Comparison of ENCODE assay signal across 10 cellular contexts in the genomic region with DNA sequence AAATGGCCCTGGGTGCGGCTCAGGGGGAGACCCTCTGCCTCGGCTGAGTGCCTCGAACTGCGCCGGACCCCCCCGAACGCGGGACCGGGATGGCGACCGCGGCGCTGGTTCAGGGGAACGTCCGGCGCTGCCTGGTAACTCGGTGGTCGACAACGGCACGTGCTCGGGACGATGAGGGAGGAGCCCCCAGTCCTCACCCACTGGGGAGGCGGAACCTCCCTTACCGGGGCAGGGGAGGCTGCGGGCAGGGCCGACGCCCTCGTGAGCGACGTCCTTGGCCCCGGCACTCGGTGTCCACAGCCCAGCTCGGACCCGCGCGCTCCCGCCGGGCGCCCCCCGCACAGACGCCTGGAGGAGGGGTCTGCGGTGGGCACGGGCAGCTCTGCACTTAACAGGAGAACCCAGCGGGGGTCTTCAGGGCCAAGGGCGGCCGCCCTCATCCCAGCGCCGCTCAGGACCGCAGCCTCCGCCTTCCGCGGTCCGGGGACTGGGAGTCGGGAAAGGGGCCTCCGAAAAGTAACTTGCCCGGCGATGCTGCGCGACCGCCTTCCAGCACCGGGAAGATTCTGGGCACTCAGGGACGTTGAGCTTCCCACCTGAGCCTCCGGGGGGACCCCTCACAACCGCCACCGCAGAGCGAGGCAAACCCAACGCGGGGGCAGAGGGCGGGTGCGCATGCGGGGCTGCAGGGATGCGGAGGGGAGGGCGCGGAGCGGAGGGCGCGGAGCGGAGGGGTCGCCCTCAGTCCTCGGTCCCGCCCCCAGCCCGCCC. TPM values are rescaled to one million over a fixed set of nuclear protein-coding genes. Genes with fewer than 3 reads are reported as not detected.
A peak's percentile ranks its signal among the peaks of the same experiment; 100 is the strongest.
DNase-seq lines count a peak whose midpoint lies in the region; ATAC-seq, FAIRE-seq and TF ChIP-seq lines count a peak whose summit lies in the region.
"Had no signal": no experiment of that assay in that cellular context is flagged by ENCODE, and none has a peak within 500 bp of the region (broad histone marks: within the 10 kb centered on the region; RNA-seq: fewer than 3 reads in every experiment).

No MANE protein-coding gene starts in this region.

- TF ChIP-seq EP300 in A549 (IDR thresholded peaks at IDR 0.05): no peak
- no peak for TF ChIP-seq EP300 in H1 (IDR thresholded peaks at IDR 0.05; ENCODE audit: borderline replicate concordance in 1 of 2, low read depth in 2 of 2, low read length in 2 of 2)

- no peaks in the 10 kb centered on the region for H3K79me1 ChIP-seq in H1 (ENCODE audit: low read depth, low read length)

- H3K9me3 Mint-ChIP-seq in nephron progenitor cell: peaks cover 7% of the 10 kb centered on the region

- POLR2A ChIA-PET in A549 (lab: Yijun Ruan, JAX) (no interaction called here), H1 (lab: Charles Lee; ENCODE audit: partially characterized antibody) (interaction anchor here (1.0 to 2.6 kb wide), 5 partner anchors 14 to 57 kb away, joined by 3 to 20 read pairs (median 4); a partner anchor contains a TSS)

- peak overlapping the region; percentile 40 for H4K91ac ChIP-seq in H1 (replicated peaks; ENCODE audit: insufficient read length, low read length)

- no peak overlapping the region for H3K27ac Mint-ChIP-seq in nephron progenitor cell

- H2BK120ac ChIP-seq in H1 (replicated peaks; ENCODE audit: low read depth, low read length): no peak overlapping the region

- H3K4me3 Mint-ChIP-seq in nephron progenitor cell: peak overlapping the region; percentile 72

- H3K36me3 ChIP-seq in HUES6 (ENCODE audit: control insufficient read depth, insufficient read depth, low read length) (no peaks in the 10 kb centered on the region), H1 (ENCODE audit: control insufficient read depth in 2 of 4, insufficient read depth in 4 of 4, low read length in 3 of 4) (peaks cover 0 to 18% (median 0%) of the 10 kb centered on the region in 4 experiments; a peak in 1 of 8 replicates)

- peak overlapping the region; percentile 93 for H3K18ac ChIP-seq in H1 (ENCODE audit: extremely low read depth, low read length)

- H4K5ac ChIP-seq in H1 (ENCODE audit: insufficient read length, low read depth, low read length): no peak overlapping the region

- no peak overlapping the region for H2AK5ac ChIP-seq in H1 (ENCODE audit: low read depth, low read length)

- H4K8ac ChIP-seq in H1 (ENCODE audit: extremely low read depth, insufficient read depth, low read length): no peak overlapping the region; the same call in 1 of the 2 replicates

- H3K4me1 ChIP-seq in A549 (peaks cover 14% of the 10 kb centered on the region), HUES6 (ENCODE audit: control insufficient read depth, insufficient read depth, low read length) (peaks cover 19% of the 10 kb centered on the region), H1 (replicated peaks in 1 of 4; ENCODE audit: control insufficient read depth in 3 of 4, insufficient read depth in 4 of 4, low read length in 3 of 4) (peaks cover 0 to 22% (median 12%) of the 10 kb centered on the region in 4 experiments; a peak in 6 of 7 replicates)

- peaks cover 33% of the 10 kb centered on the region for H3K27me3 Mint-ChIP-seq in nephron progenitor cell (ENCODE audit: low read depth, poor library complexity)

- peaks cover 0 to 8% of the 10 kb centered on the region in 2 experiments for H4K20me1 ChIP-seq in H1 (replicated peaks in 1 of 2; ENCODE audit: control insufficient read depth in 1 of 2, insufficient read depth in 2 of 2, low read length in 2 of 2)

- no peak overlapping the region for H2BK15ac ChIP-seq in H1 (ENCODE audit: low read length)

- H2BK12ac ChIP-seq in H1 (ENCODE audit: low read depth, low read length): peak overlapping the region; percentile 3; the same call in 1 of the 2 replicates

- H3K23me2 ChIP-seq in H1 (ENCODE audit: low read depth, low read length): peaks cover 13% of the 10 kb centered on the region; the same call in 1 of the 2 replicates

- DNase-seq in A549 (ENCODE audit: low read depth in 1 of 2, low spot score in 1 of 2): no peak
- DNase-seq in H1 (ENCODE audit: low read depth in 1 of 2, low spot score in 2 of 2): peak in 1 of 2 experiments; percentile 63
- peak; percentile 61 for DNase-seq in nephron progenitor cell
- no peak for DNase-seq in NCI-H2107 treated with DMSO at 0.1 percent for 48 hours (lab: John Stamatoyannopoulos, UW; ENCODE audit: unreplicated experiment)
- DNase-seq in NCI-H187 (lab: John Stamatoyannopoulos, UW): no peak
- no peak for DNase-seq in H4 (ENCODE audit: low spot score)

- peaks cover 17% of the 10 kb centered on the region for H3K4me1 Mint-ChIP-seq in nephron progenitor cell

- FAIRE-seq in A549 (lab: Jason Lieb, UNC) (no peak), H1 (lab: Jason Lieb, UNC) (no peak)
- FAIRE-seq: islet of Langerhans had no signal

- H3K56ac ChIP-seq in H1 (replicated peaks; ENCODE audit: insufficient read length, low read depth, low read length): no peak overlapping the region

- no peak overlapping the region for H2AFZ ChIP-seq in H1 (ENCODE audit: low read length)

- TF ChIP-seq CTCF in A549 (IDR thresholded peaks at IDR 0.05) (no peak), H1 (IDR thresholded peaks at IDR 0.05; ENCODE audit: control extremely low read depth in 1 of 3, insufficient read depth in 1 of 3, low read depth in 1 of 3, low read length in 3 of 3) (peak in 1 of 3 experiments; percentile 18; a peak in 1 of 4 replicates), nephron progenitor cell (IDR thresholded peaks at IDR 0.05) (no peak)

- TF ChIP-seq RAD21 in A549 (conservative IDR thresholded peaks at IDR 0.05 in 1 of 2, IDR thresholded peaks at IDR 0.05 in 1 of 2): no peak
- peak in 1 of 2 experiments; percentile 14; a peak in 1 of 4 replicates for TF ChIP-seq RAD21 in H1 (IDR thresholded peaks at IDR 0.05 in 1 of 2, conservative IDR thresholded peaks at IDR 0.05 in 1 of 2; ENCODE audit: low read depth in 2 of 2, low read length in 2 of 2)

- H2BK20ac ChIP-seq in H1 (ENCODE audit: low read length): no peak overlapping the region

- peak overlapping the region; percentile 77 for H3K4me3 ChIP-seq in A549
- H3K4me3 ChIP-seq in HUES6 (ENCODE audit: low read depth, low read length): peak overlapping the region; percentile 54
- peak overlapping the region; percentile 8 to 77 (median 35); a peak in 6 of 8 replicates for H3K4me3 ChIP-seq in H1 (ENCODE audit: extremely low read depth in 1 of 4, insufficient read depth in 2 of 4, low read depth in 3 of 4, low read length in 4 of 4)

- no peaks in the 10 kb centered on the region for H3K9me3 ChIP-seq in A549
- peaks cover 1% of the 10 kb centered on the region for H3K9me3 ChIP-seq in HUES6 (ENCODE audit: control insufficient read depth, insufficient read depth, low read depth, low read length)
- no peaks in the 10 kb centered on the region; a peak in 1 of 4 replicates for H3K9me3 ChIP-seq in H1 (ENCODE audit: insufficient read depth in 2 of 2, low read depth in 1 of 2, low read length in 1 of 2)

- H3K27ac ChIP-seq in A549 (peak overlapping the region; percentile 97 to 100; a peak in 5 of 6 replicates), HUES6 (ENCODE audit: low read depth, low read length) (no peak overlapping the region), H1 (ENCODE audit: low read depth, low read length) (no peak overlapping the region)
- H3K27ac ChIP-seq: HL-60 had no signal

- CTCF ChIA-PET in A549 (lab: Yijun Ruan, JAX) (interaction anchor here (1.0 to 4.3 kb wide), 7 partner anchors 11 to 66 kb away, joined by 3 to 33 read pairs (median 6); a partner anchor contains a TSS), H1 (lab: Charles Lee; ENCODE audit: partially characterized antibody) (interaction anchor here (0.6 to 3.6 kb wide), 8 partner anchors 9 to 124 kb away, joined by 3 to 40 read pairs (median 4); a partner anchor contains a TSS)

- no peaks in the 10 kb centered on the region for H3K36me3 Mint-ChIP-seq in nephron progenitor cell (ENCODE audit: low read depth)

- H2BK5ac ChIP-seq in H1 (ENCODE audit: low read depth, low read length): no peak overlapping the region

- H3K4me2 ChIP-seq in A549: peak overlapping the region; percentile 95
- H3K4me2 ChIP-seq in H1 (ENCODE audit: insufficient read depth in 1 of 2, low read depth in 2 of 2, low read length in 2 of 2): peak overlapping the region; percentile 56 to 71

- H3K23ac ChIP-seq in H1 (ENCODE audit: insufficient read length): no peak overlapping the region

- H3K9ac ChIP-seq in HUES6 (ENCODE audit: low read length) (peak overlapping the region; percentile 37), H1 (replicated peaks in 1 of 4; ENCODE audit: extremely low read depth in 1 of 4, low read depth in 3 of 4, low read length in 3 of 4) (no peak overlapping the region)

- H3K27me3 ChIP-seq in HUES6 (ENCODE audit: control insufficient read depth, insufficient read depth, low read length): peaks cover 90% of the 10 kb centered on the region
- peaks cover 47 to 80% (median 69%) of the 10 kb centered on the region in 4 experiments for H3K27me3 ChIP-seq in H1 (replicated peaks in 1 of 4; ENCODE audit: control insufficient read depth in 3 of 4, extremely low read depth in 1 of 4, insufficient read depth in 3 of 4, low read length in 3 of 4)

- WGBS in A549 (ENCODE audit: missing lambda C conversion rate): 100% methylated on average over 2 of the region's 82 CpGs
- WGBS in H1 (ENCODE audit: extremely low coverage in 1 of 2, insufficient coverage in 1 of 2, insufficient read length in 1 of 2, insufficient replicate concordance in 2 of 2, low coverage in 1 of 2, low lambda C conversion rate in 2 of 2, missing lambda C conversion rate in 1 of 2), 2 experiments: 17% methylated on average over 53 of the region's 82 CpGs; no CpG with 5 or more reads in 1 of the 2 experiments

- no peak overlapping the region for H3K14ac ChIP-seq in H1 (ENCODE audit: insufficient read length)

- peak overlapping the region; percentile 69 for H3K4ac ChIP-seq in H1 (replicated peaks; ENCODE audit: insufficient read length, low read depth, low read length)

- no peak for ATAC-seq in A549
- ATAC-seq in HG02798 (IDR thresholded peaks at IDR 0.05; ENCODE audit: poor library complexity, unreplicated experiment): no peak

- TF ChIP-seq POLR2A in A549 (IDR thresholded peaks at IDR 0.05; ENCODE audit: low read length) (no peak), H1 (IDR thresholded peaks at IDR 0.05; ENCODE audit: control extremely low read depth in 1 of 2, low read depth in 2 of 2, low read length in 2 of 2) (no peak)

- H3K79me2 ChIP-seq in H1 (ENCODE audit: control insufficient read depth in 1 of 2, insufficient read depth in 2 of 2, low read length in 2 of 2): no peaks in the 10 kb centered on the region

RNA-seq across cellular contexts. Expression of a gene that starts 1.7 kb away (rescaled TPM):
- 4.2 and 5.9 TPM in 2 replicates for polyA plus RNA-seq in A549 (2011; rRNA removed)
- polyA plus RNA-seq in A549 (2012; cell fraction: cytosol; rRNA removed): 32.9 and 46.9 TPM in 2 replicates
- 111 and 145 TPM in 2 replicates for polyA plus RNA-seq in A549 (2012; cell fraction: nucleus; rRNA removed)
- polyA plus RNA-seq in A549 (2017; fragmentation: RNase III; extraction: RNeasy Plus Mini Kit Qiagen cat#74134 plus additional on column Dnase treatment): 8.4 to 9.6 TPM (median 8.8 TPM) in 3 replicates
- 0.99 and 3.5 TPM in 2 replicates for polyA minus RNA-seq in A549 (2011; rRNA and poly(A)+ RNA removed)
- total RNA-seq in H1 (2021; fragmentation: NEBNext Ultra II Directional; extraction: Animal tissue kit (Norgen Biotek cat#: 25700)): 1.2 and 2.8 TPM in 2 replicates
- 3.5 and 12.8 TPM in 2 replicates for polyA plus RNA-seq in H1 (2011; rRNA removed)
- polyA plus RNA-seq in H1 (2011; cell fraction: cytosol; rRNA removed): 8.3 TPM
- polyA plus RNA-seq in H1 (2011; cell fraction: nucleus; rRNA removed): 14.5 TPM
- 1.1 to 1.7 TPM (median 1.3 TPM) in 3 of 4 replicates, not detected in the other for polyA plus RNA-seq in H1 (2012, experiment 1 of 2)
- 0.43 TPM for polyA plus RNA-seq in H1 (2012, experiment 2 of 2)
- polyA plus RNA-seq in H1 (2013, experiment 1 of 2): 3.8 TPM
- polyA plus RNA-seq in H1 (2013, experiment 2 of 2): 3.2 TPM
- not detected in 2 replicates for polyA minus RNA-seq in H1 (2011; rRNA and poly(A)+ RNA removed)
- 4.5 TPM for polyA minus RNA-seq in H1 (2011; cell fraction: cytosol; rRNA and poly(A)+ RNA removed)
- 3.4 TPM for polyA minus RNA-seq in H1 (2011; cell fraction: nucleus; rRNA and poly(A)+ RNA removed)
- 3.6 and 17.7 TPM in 2 replicates for total RNA-seq in H4 (2014; rRNA removed; shearing (Covaris generic))

RNA-seq across cellular contexts. Expression of a gene that starts 15.1 kb away (rescaled TPM):
- 4.3 and 4.6 TPM in 2 replicates for polyA plus RNA-seq in A549 (2011; rRNA removed)
- polyA plus RNA-seq in A549 (2012; cell fraction: cytosol; rRNA removed): 15.8 and 18.5 TPM in 2 replicates
- polyA plus RNA-seq in A549 (2012; cell fraction: nucleus; rRNA removed): 21.1 and 23.1 TPM in 2 replicates
- 11.2 to 17.6 TPM (median 11.2 TPM) in 3 replicates for polyA plus RNA-seq in A549 (2017; fragmentation: RNase III; extraction: RNeasy Plus Mini Kit Qiagen cat#74134 plus additional on column Dnase treatment)
- 0.78 and 0.95 TPM in 2 replicates for polyA minus RNA-seq in A549 (2011; rRNA and poly(A)+ RNA removed)
- total RNA-seq in H1 (2021; fragmentation: NEBNext Ultra II Directional; extraction: Animal tissue kit (Norgen Biotek cat#: 25700)): 27.7 and 29.3 TPM in 2 replicates
- polyA plus RNA-seq in H1 (2011; rRNA removed): 121 and 123 TPM in 2 replicates
- polyA plus RNA-seq in H1 (2011; cell fraction: cytosol; rRNA removed): 83.6 TPM
- polyA plus RNA-seq in H1 (2011; cell fraction: nucleus; rRNA removed): 56.0 TPM
- polyA plus RNA-seq in H1 (2012, experiment 1 of 2): 15.3 to 54.0 TPM (median 48.7 TPM) in 4 replicates
- 32.5 TPM for polyA plus RNA-seq in H1 (2012, experiment 2 of 2)
- 35.2 TPM for polyA plus RNA-seq in H1 (2013, experiment 1 of 2)
- polyA plus RNA-seq in H1 (2013, experiment 2 of 2): 36.8 TPM
- 6.5 and 11.0 TPM in 2 replicates for polyA minus RNA-seq in H1 (2011; rRNA and poly(A)+ RNA removed)
- 18.9 TPM for polyA minus RNA-seq in H1 (2011; cell fraction: cytosol; rRNA and poly(A)+ RNA removed)
- polyA minus RNA-seq in H1 (2011; cell fraction: nucleus; rRNA and poly(A)+ RNA removed): 13.1 TPM
- total RNA-seq in H4 (2014; rRNA removed; shearing (Covaris generic)): 353 and 452 TPM in 2 replicates

RNA-seq across cellular contexts. Expression of a gene that starts 16.3 kb away (rescaled TPM):
- polyA plus RNA-seq in A549 (2011; rRNA removed) (not detected in 2 replicates), A549 (2017; fragmentation: RNase III; extraction: RNeasy Plus Mini Kit Qiagen cat#74134 plus additional on column Dnase treatment) (0.12 to 0.33 TPM (median 0.30 TPM) in 3 replicates), H1 (2011; rRNA removed) (not detected in 2 replicates)
- polyA plus RNA-seq in A549 (2012; cell fraction: cytosol; rRNA removed): 0.03 and 0.05 TPM in 2 replicates
- 0.09 and 0.17 TPM in 2 replicates for polyA plus RNA-seq in A549 (2012; cell fraction: nucleus; rRNA removed)
- 0.12 TPM in 1 of 2 replicates, not detected in the other for polyA minus RNA-seq in A549 (2011; rRNA and poly(A)+ RNA removed)
- total RNA-seq in H1 (2021; fragmentation: NEBNext Ultra II Directional; extraction: Animal tissue kit (Norgen Biotek cat#: 25700)): not detected in 2 replicates
- polyA plus RNA-seq in H1 (2011; cell fraction: cytosol; rRNA removed): not detected
- not detected for polyA plus RNA-seq in H1 (2011; cell fraction: nucleus; rRNA removed)
- 0.30 to 0.90 TPM (median 0.58 TPM) in 4 replicates for polyA plus RNA-seq in H1 (2012, experiment 1 of 2)
- 0.20 TPM for polyA plus RNA-seq in H1 (2012, experiment 2 of 2)
- polyA plus RNA-seq in H1 (2013, experiment 1 of 2): not detected
- not detected for polyA plus RNA-seq in H1 (2013, experiment 2 of 2)
- polyA minus RNA-seq in H1 (2011; rRNA and poly(A)+ RNA removed): not detected in 2 replicates
- not detected for polyA minus RNA-seq in H1 (2011; cell fraction: cytosol; rRNA and poly(A)+ RNA removed)
- polyA minus RNA-seq in H1 (2011; cell fraction: nucleus; rRNA and poly(A)+ RNA removed): not detected
- 0.19 TPM in 1 of 2 replicates, not detected in the other for total RNA-seq in H4 (2014; rRNA removed; shearing (Covaris generic))

RNA-seq across cellular contexts. Expression of a gene that starts 21.7 kb away (rescaled TPM):
- 23.9 and 34.9 TPM in 2 replicates for polyA plus RNA-seq in A549 (2011; rRNA removed)
- 54.0 and 72.0 TPM in 2 replicates for polyA plus RNA-seq in A549 (2012; cell fraction: cytosol; rRNA removed)
- 477 and 531 TPM in 2 replicates for polyA plus RNA-seq in A549 (2012; cell fraction: nucleus; rRNA removed)
- 88.0 to 95.3 TPM (median 90.9 TPM) in 3 replicates for polyA plus RNA-seq in A549 (2017; fragmentation: RNase III; extraction: RNeasy Plus Mini Kit Qiagen cat#74134 plus additional on column Dnase treatment)
- 27.8 and 31.7 TPM in 2 replicates for polyA minus RNA-seq in A549 (2011; rRNA and poly(A)+ RNA removed)
- total RNA-seq in H1 (2021; fragmentation: NEBNext Ultra II Directional; extraction: Animal tissue kit (Norgen Biotek cat#: 25700)): 155 and 162 TPM in 2 replicates
- 52.3 and 104 TPM in 2 replicates for polyA plus RNA-seq in H1 (2011; rRNA removed)
- 82.7 TPM for polyA plus RNA-seq in H1 (2011; cell fraction: cytosol; rRNA removed)
- polyA plus RNA-seq in H1 (2011; cell fraction: nucleus; rRNA removed): 556 TPM
- polyA plus RNA-seq in H1 (2012, experiment 1 of 2): 93.3 to 153 TPM (median 143 TPM) in 4 replicates
- 95.8 TPM for polyA plus RNA-seq in H1 (2012, experiment 2 of 2)
- polyA plus RNA-seq in H1 (2013, experiment 1 of 2): 113 TPM
- polyA plus RNA-seq in H1 (2013, experiment 2 of 2): 84.3 TPM
- 35.4 and 47.0 TPM in 2 replicates for polyA minus RNA-seq in H1 (2011; rRNA and poly(A)+ RNA removed)
- polyA minus RNA-seq in H1 (2011; cell fraction: cytosol; rRNA and poly(A)+ RNA removed): 94.9 TPM
- polyA minus RNA-seq in H1 (2011; cell fraction: nucleus; rRNA and poly(A)+ RNA removed): 130 TPM
- total RNA-seq in H4 (2014; rRNA removed; shearing (Covaris generic)): 37.0 and 52.1 TPM in 2 replicates

RNA-seq across cellular contexts. Expression of a gene that starts 32.0 kb away (rescaled TPM):
- 0.61 and 0.75 TPM in 2 replicates for polyA plus RNA-seq in A549 (2011; rRNA removed)
- 1.6 and 2.3 TPM in 2 replicates for polyA plus RNA-seq in A549 (2012; cell fraction: cytosol; rRNA removed)
- polyA plus RNA-seq in A549 (2012; cell fraction: nucleus; rRNA removed): 9.4 and 13.1 TPM in 2 replicates
- 3.2 to 3.6 TPM (median 3.4 TPM) in 3 replicates for polyA plus RNA-seq in A549 (2017; fragmentation: RNase III; extraction: RNeasy Plus Mini Kit Qiagen cat#74134 plus additional on column Dnase treatment)
- 0.33 and 0.73 TPM in 2 replicates for polyA minus RNA-seq in A549 (2011; rRNA and poly(A)+ RNA removed)
- 1.5 TPM in 2 replicates for total RNA-seq in H1 (2021; fragmentation: NEBNext Ultra II Directional; extraction: Animal tissue kit (Norgen Biotek cat#: 25700))
- 0.39 and 1.2 TPM in 2 replicates for polyA plus RNA-seq in H1 (2011; rRNA removed)
- polyA plus RNA-seq in H1 (2011; cell fraction: cytosol; rRNA removed): 0.65 TPM
- polyA plus RNA-seq in H1 (2011; cell fraction: nucleus; rRNA removed): 4.0 TPM
- 0.94 to 1.3 TPM (median 1.00 TPM) in 4 replicates for polyA plus RNA-seq in H1 (2012, experiment 1 of 2)
- polyA plus RNA-seq in H1 (2012, experiment 2 of 2): 0.51 TPM
- 1.1 TPM for polyA plus RNA-seq in H1 (2013, experiment 1 of 2)
- polyA plus RNA-seq in H1 (2013, experiment 2 of 2): 1.3 TPM
- polyA minus RNA-seq in H1 (2011; rRNA and poly(A)+ RNA removed): 0.06 and 0.10 TPM in 2 replicates
- 0.88 TPM for polyA minus RNA-seq in H1 (2011; cell fraction: cytosol; rRNA and poly(A)+ RNA removed)
- 1.3 TPM for polyA minus RNA-seq in H1 (2011; cell fraction: nucleus; rRNA and poly(A)+ RNA removed)
- total RNA-seq in H4 (2014; rRNA removed; shearing (Covaris generic)): 0.08 and 1.2 TPM in 2 replicates

Comparison
In these comparisons a context has a peak if more than half of its experiments do, and no peak if none do; other contexts are left out.
1. H3K27ac ChIP-seq: peak in A549 (2 of 2); none in HUES6 (single experiment) and H1 (single experiment).
2. RNA of a gene that starts 15.1 kb away (total RNA-seq): 353 to 452 TPM in H4; 27.7 to 29.3 TPM in H1; every median in the first group is over 10 times any median in the second.
3. Peak in every context shown above with its lines, with median percentiles within 50 percentile points of each other: H3K4me3 ChIP-seq.